Comparison of ENCODE assay signal across 24 cellular contexts in the genomic region with DNA sequence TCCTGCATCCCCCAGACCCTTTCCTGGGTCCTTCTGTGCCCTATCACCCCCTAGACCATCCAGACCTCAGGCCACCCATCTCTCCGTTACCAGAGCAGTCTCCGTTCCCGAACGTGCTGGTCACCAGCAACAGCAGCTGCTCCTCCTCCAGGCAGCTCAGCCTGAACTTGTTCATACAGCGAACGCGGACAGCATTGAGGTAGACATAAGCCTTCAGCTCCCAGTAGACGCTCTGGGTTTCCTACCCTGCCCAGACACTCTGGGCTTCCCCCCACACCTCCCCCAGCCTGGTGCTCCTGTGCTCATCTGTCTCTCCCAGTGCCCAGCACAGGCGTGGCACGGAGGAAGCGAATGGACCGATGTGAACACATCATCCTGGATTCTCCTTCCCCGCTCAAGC. TPM values are rescaled to one million over a fixed set of nuclear protein-coding genes. Genes with fewer than 3 reads are reported as not detected.
A peak's percentile ranks its signal among the peaks of the same experiment; 100 is the strongest.
DNase-seq lines count a peak whose midpoint lies in the region; ATAC-seq, FAIRE-seq and TF ChIP-seq lines count a peak whose summit lies in the region.
"Had no signal": no experiment of that assay in that cellular context is flagged by ENCODE, and none has a peak within 500 bp of the region (broad histone marks: within the 10 kb centered on the region; RNA-seq: fewer than 3 reads in every experiment).

No MANE protein-coding gene starts in this region.

- H3K36me3 ChIP-seq in HepG2 (replicated peaks in 1 of 2; ENCODE audit: control insufficient read depth in 1 of 2, insufficient read depth in 2 of 2, low read length in 2 of 2) (no peaks in the 10 kb centered on the region), right lobe of liver (no peaks in the 10 kb centered on the region), neural progenitor cell (no peaks in the 10 kb centered on the region)

- H3K36me3 Mint-ChIP-seq in endothelial cell (ENCODE audit: low read depth, unreplicated experiment) (no peaks in the 10 kb centered on the region), neural progenitor cell (no peaks in the 10 kb centered on the region)

- TF ChIP-seq POLR2A in HepG2 (IDR thresholded peaks at IDR 0.05; ENCODE audit: insufficient read depth in 1 of 2, low read depth in 2 of 2, low read length in 2 of 2), result no peak
- no peak for TF ChIP-seq POLR2A in right lobe of liver (IDR thresholded peaks at IDR 0.05)

- TF ChIP-seq EP300 in HepG2 (IDR thresholded peaks at IDR 0.05; ENCODE audit: low read depth in 2 of 2, low read length in 2 of 2) (no peak), HepG2 (CRISPR knock-in tag; IDR thresholded peaks at IDR 0.05; ENCODE audit: borderline replicate concordance) (no peak)

- H3K4me1 Mint-ChIP-seq in endothelial cell (ENCODE audit: unreplicated experiment), result peaks cover 2% of the 10 kb centered on the region
- peaks cover 5% of the 10 kb centered on the region for H3K4me1 Mint-ChIP-seq in neural progenitor cell
- H3K4me1 Mint-ChIP-seq: CD8-positive, alpha-beta memory T cell had no signal

- no peak overlapping the region for H3K4me3 Mint-ChIP-seq in endothelial cell (ENCODE audit: unreplicated experiment)
- H3K4me3 Mint-ChIP-seq in neural progenitor cell, result no peak overlapping the region
- H3K4me3 Mint-ChIP-seq: CD8-positive, alpha-beta memory T cell; HFFc6 had no signal

- TF ChIP-seq CTCF in HepG2 (CRISPR knock-in tag; IDR thresholded peaks at IDR 0.05) (no peak), right lobe of liver (IDR thresholded peaks at IDR 0.05) (no peak), endothelial cell (IDR thresholded peaks at IDR 0.05; ENCODE audit: unreplicated experiment) (no peak), neural progenitor cell (IDR thresholded peaks at IDR 0.05) (no peak)

- ATAC-seq in HepG2, result peak; percentile 69
- ATAC-seq in right lobe of liver, result no peak
- no peak for ATAC-seq in HG02623 (IDR thresholded peaks at IDR 0.05; ENCODE audit: unreplicated experiment)
- ATAC-seq in GM21825 (IDR thresholded peaks at IDR 0.05; ENCODE audit: unreplicated experiment), result no peak
- ATAC-seq: Panc1 had no signal

- no peak overlapping the region for H2AFZ ChIP-seq in HepG2 (ENCODE audit: low read length)
- H2AFZ ChIP-seq in neural progenitor cell (replicated peaks), result no peak overlapping the region

- in situ Hi-C loops in HepG2 (cut with HindIII; ENCODE audit: extremely low pct_ligation_motif_present, low pct_unique_long_range_greater_than_20kb), result no loop called here

- H3K9ac ChIP-seq in HepG2 (ENCODE audit: insufficient read depth, low read depth, low read length), result no peak overlapping the region
- H3K9ac ChIP-seq in neural progenitor cell, result no peak overlapping the region

- no peaks in the 10 kb centered on the region for H3F3A ChIP-seq in neural progenitor cell (ENCODE audit: low read depth)

- POLR2A ChIA-PET in HepG2 (lab: Yijun Ruan, JAX), result no interaction called here

- H3K27ac Mint-ChIP-seq in endothelial cell (ENCODE audit: unreplicated experiment) (peak overlapping the region; percentile 24), neural progenitor cell (peak overlapping the region; percentile 76)
- H3K27ac Mint-ChIP-seq: CD8-positive, alpha-beta memory T cell; HFFc6 had no signal

- H3K79me2 ChIP-seq in HepG2 (ENCODE audit: insufficient read depth, low read length) (no peaks in the 10 kb centered on the region), neural progenitor cell (ENCODE audit: low read depth) (no peaks in the 10 kb centered on the region)

- H3K4me3 ChIP-seq in HepG2 (replicated peaks in 1 of 3; ENCODE audit: insufficient read depth in 1 of 3, low read depth in 2 of 3, low read length in 3 of 3) (no peak overlapping the region; a peak in 1 of 6 replicates), right lobe of liver (no peak overlapping the region), neural progenitor cell (no peak overlapping the region)

- H3K9me3 ChIP-seq in HepG2 (ENCODE audit: low read length) (no peaks in the 10 kb centered on the region), right lobe of liver (no peaks in the 10 kb centered on the region), neural progenitor cell (ENCODE audit: low read depth) (no peaks in the 10 kb centered on the region)

- CTCF ChIA-PET in HepG2 (lab: Yijun Ruan, JAX; ENCODE audit: low intra/inter-chr PET ratio, low total read pairs), result no interaction called here

- DNase-seq in HepG2 (ENCODE audit: low spot score) (no peak), right lobe of liver (no peak), endothelial cell (ENCODE audit: low spot score) (no peak), neural progenitor cell (ENCODE audit: low spot score) (no peak), SIG-M5 (lab: John Stamatoyannopoulos, UW) (no peak)
- DNase-seq: AML-193; C1 segment of cervical spinal cord; Calu3; CD8-positive, alpha-beta memory T cell; DMS153; HFFc6; KG1; NCI-H1092; NCI-H1436; NCI-H1930; NCI-H2227 treated with DMSO at 0.1 percent for 48 hours; NCI-H510A; NCI-H748 treated with DMSO at 0.1 percent for 48 hours; NK-92 treated with Interleukin-12 subunit alpha and Interleukin-12 subunit beta, amount 100 ng/mL, for 24 hours had no signal

- no peak for FAIRE-seq in HepG2 (lab: Jason Lieb, UNC)
- FAIRE-seq: GM12891, H1 had no signal

- H3K9me3 Mint-ChIP-seq in endothelial cell (ENCODE audit: unreplicated experiment), result no peaks in the 10 kb centered on the region
- H3K9me3 Mint-ChIP-seq in neural progenitor cell, result no peaks in the 10 kb centered on the region
- H3K9me3 Mint-ChIP-seq: CD8-positive, alpha-beta memory T cell; HFFc6 had no signal

- H4K20me1 ChIP-seq in HepG2 (ENCODE audit: insufficient read depth, low read length) (no peaks in the 10 kb centered on the region), neural progenitor cell (ENCODE audit: low read depth) (no peaks in the 10 kb centered on the region)

- H3K4me1 ChIP-seq in HepG2 (ENCODE audit: insufficient read depth, low read length) (peaks cover 11% of the 10 kb centered on the region), right lobe of liver (no peaks in the 10 kb centered on the region), neural progenitor cell (peaks cover 10% of the 10 kb centered on the region)

- peaks cover 3 to 12% of the 10 kb centered on the region in 2 experiments for H3K27me3 ChIP-seq in HepG2 (ENCODE audit: control insufficient read depth in 1 of 2, insufficient read depth in 2 of 2, low read length in 2 of 2)
- H3K27me3 ChIP-seq in right lobe of liver, result no peaks in the 10 kb centered on the region
- no peaks in the 10 kb centered on the region for H3K27me3 ChIP-seq in neural progenitor cell

- BruUV-seq in HepG2 (replicated peaks; lab: Mats Ljungman, UMichigan), result no TSS peak

- H3K27ac ChIP-seq in HepG2 (ENCODE audit: extremely low read length, insufficient read depth, low read length), result no peak overlapping the region
- H3K27ac ChIP-seq in right lobe of liver, result no peak overlapping the region
- no peak overlapping the region for H3K27ac ChIP-seq in neural progenitor cell

- WGBS in HepG2 (ENCODE audit: low lambda C conversion rate), result 33% methylated on average over 13 of the region's 13 CpGs
- WGBS in right lobe of liver (ENCODE audit: insufficient coverage, low coverage, low lambda C conversion rate, missing lambda C conversion rate), result 62% methylated on average over 2 of the region's 13 CpGs

- peaks cover 4% of the 10 kb centered on the region for H3K27me3 Mint-ChIP-seq in endothelial cell (ENCODE audit: unreplicated experiment)
- H3K27me3 Mint-ChIP-seq in neural progenitor cell (ENCODE audit: insufficient read depth, low read depth), result peaks cover 3% of the 10 kb centered on the region
- H3K27me3 Mint-ChIP-seq: CD8-positive, alpha-beta memory T cell had no signal

- TF ChIP-seq RAD21 in HepG2 (CRISPR knock-in tag; IDR thresholded peaks at IDR 0.05), result no peak

- H3K4me2 ChIP-seq in HepG2 (ENCODE audit: low read depth, low read length) (peak overlapping the region; percentile 14; the same call in 1 of the 2 replicates), neural progenitor cell (no peak overlapping the region)

- intact Hi-C loops in HepG2 (cut with micrococcal nuclease; ENCODE audit: unreplicated experiment) (no loop called here), right lobe of liver (cut with DNase I) (no loop called here)

TF ChIP-seq in HepG2, 621 proteins besides CTCF, POLR2A, EP300 and RAD21 (continues in another document):
- TF ChIP-seq KLF11 (CRISPR knock-in tag; IDR thresholded peaks at IDR 0.05) (no peak), NR3C1 (CRISPR knock-in tag; IDR thresholded peaks at IDR 0.05) (no peak), MTF1 (CRISPR knock-in tag; IDR thresholded peaks at IDR 0.05) (no peak), MAF1 (CRISPR knock-in tag; IDR thresholded peaks at IDR 0.05; ENCODE audit: borderline replicate concordance) (no peak), SRSF1 (optimal IDR thresholded peaks at IDR 0.05; ENCODE audit: low read depth, low read length) (no peak), IRF2 (CRISPR knock-in tag; IDR thresholded peaks at IDR 0.05) (no peak), ZNF724P (CRISPR knock-in tag; IDR thresholded peaks at IDR 0.05; ENCODE audit: borderline replicate concordance) (no peak)

RNA-seq across cellular contexts. Expression of a gene that starts 41.6 kb away (rescaled TPM):
- total RNA-seq in HepG2 (2016; rRNA removed; fragmentation: Illumina TruSeq; extraction: Trizol) (15.9 and 22.1 TPM in 2 replicates), right lobe of liver (10 to 100 TPM; 18.3 to 30.6 (median 21.6) TPM), endothelial cell (ENCODE audit: unreplicated experiment) (16.8 TPM), neural progenitor cell (ENCODE audit: low replicate concordance) (15.8 and 20.5 TPM in 2 replicates)
- total RNA-seq in HepG2 (2016; cell fraction: cytosol; rRNA removed; fragmentation: Illumina TruSeq; extraction: Trizol; ENCODE audit: low read depth), result 5.4 and 5.8 TPM in 2 replicates
- 16.6 and 21.6 TPM in 2 replicates for total RNA-seq in HepG2 (2016; cell fraction: insoluble cytoplasmic fraction; rRNA removed; fragmentation: Illumina TruSeq; extraction: Trizol)
- 12.7 and 14.7 TPM in 2 replicates for total RNA-seq in HepG2 (2016; cell fraction: membrane; rRNA removed; fragmentation: Illumina TruSeq; extraction: Trizol)
- total RNA-seq in HepG2 (2016; cell fraction: nucleus; rRNA removed; fragmentation: Illumina TruSeq; extraction: Trizol), result 27.1 and 29.0 TPM in 2 replicates
- polyA plus RNA-seq in HepG2 (2011; rRNA removed), result 19.1 and 21.8 TPM in 2 replicates
- 9.7 and 12.4 TPM in 2 replicates for polyA plus RNA-seq in HepG2 (2011; cell fraction: cytosol; rRNA removed)
- 31.7 and 38.1 TPM in 2 replicates for polyA plus RNA-seq in HepG2 (2011; cell fraction: nucleus; rRNA removed)
- 9.9 and 14.8 TPM in 2 replicates for polyA plus RNA-seq in HepG2 (2012)
- 3.7 and 7.0 TPM in 2 replicates for polyA plus RNA-seq in HepG2 (2016; cell fraction: cytosol; fragmentation: Illumina TruSeq; extraction: Trizol; ENCODE audit: low read depth)
- polyA plus RNA-seq in HepG2 (2016; cell fraction: insoluble cytoplasmic fraction; fragmentation: Illumina TruSeq; extraction: Trizol; ENCODE audit: low read depth), result 16.9 and 17.8 TPM in 2 replicates
- 7.9 and 12.0 TPM in 2 replicates for polyA plus RNA-seq in HepG2 (2016; cell fraction: membrane; fragmentation: Illumina TruSeq; extraction: Trizol; ENCODE audit: low read depth)
- polyA plus RNA-seq in HepG2 (2016; cell fraction: nucleus; fragmentation: Illumina TruSeq; extraction: Trizol; ENCODE audit: insufficient read depth, low read depth), result 40.6 and 47.4 TPM in 2 replicates
- polyA minus RNA-seq in HepG2 (2011; rRNA and poly(A)+ RNA removed; ENCODE audit: low replicate concordance), result 10.9 and 14.0 TPM in 2 replicates
- polyA minus RNA-seq in HepG2 (2011; cell fraction: cytosol; rRNA and poly(A)+ RNA removed), result 9.2 and 10.3 TPM in 2 replicates
- 15.6 and 22.4 TPM in 2 replicates for polyA minus RNA-seq in HepG2 (2011; cell fraction: nucleus; rRNA and poly(A)+ RNA removed)
